In the genomic region with DNA sequence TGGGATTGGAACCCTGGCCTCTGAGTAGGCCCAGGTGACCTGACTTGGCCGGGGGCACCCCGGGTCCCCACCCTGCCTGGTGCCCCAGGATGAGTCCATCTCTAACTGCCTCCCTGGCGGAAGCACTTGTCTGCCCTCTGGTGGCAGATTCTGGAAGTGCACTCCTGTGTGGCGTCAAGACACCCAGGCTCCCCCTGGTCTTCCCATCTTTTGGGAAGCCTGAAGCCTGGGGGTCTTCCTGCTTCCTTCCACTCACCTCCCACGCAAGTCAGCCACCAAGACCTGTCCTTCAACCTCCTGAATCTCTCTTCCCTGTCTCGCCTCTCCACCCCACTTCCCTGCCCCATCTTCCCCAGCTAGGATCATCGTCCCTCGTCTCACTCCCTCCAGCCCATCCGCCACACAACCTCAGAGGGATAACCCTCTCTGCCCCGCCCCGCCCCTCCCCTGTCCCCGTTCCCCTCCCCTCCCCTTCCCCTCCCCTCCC, we compare ENCODE assay signal across 1 cellular context.
TF ChIP-seq lines count a peak whose summit lies in the region.

No MANE protein-coding gene starts in this region.

TF ChIP-seq in HEK293, 187 proteins besides CTCF, POLR2A, EP300 and RAD21 (continued from another document and continues in another):
- TF ChIP-seq, protein P1, sequence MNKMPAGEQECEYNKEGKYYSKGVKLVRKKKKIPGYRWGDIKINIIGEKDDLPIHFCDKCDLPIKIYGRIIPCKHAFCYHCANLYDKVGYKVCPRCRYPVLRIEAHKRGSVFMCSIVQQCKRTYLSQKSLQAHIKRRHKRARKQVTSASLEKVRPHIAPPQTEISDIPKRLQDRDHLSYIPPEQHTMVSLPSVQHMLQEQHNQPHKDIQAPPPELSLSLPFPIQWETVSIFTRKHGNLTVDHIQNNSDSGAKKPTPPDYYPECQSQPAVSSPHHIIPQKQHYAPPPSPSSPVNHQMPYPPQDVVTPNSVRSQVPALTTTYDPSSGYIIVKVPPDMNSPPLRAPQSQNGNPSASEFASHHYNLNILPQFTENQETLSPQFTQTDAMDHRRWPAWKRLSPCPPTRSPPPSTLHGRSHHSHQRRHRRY (tag by site-specific recombination; IDR thresholded peaks at IDR 0.05): no peak
- TF ChIP-seq ZNF184 (tag by site-specific recombination; IDR thresholded peaks at IDR 0.05) (no peak), ZNF558 (tag by site-specific recombination; IDR thresholded peaks at IDR 0.05) (no peak), ZNF335 (tag by site-specific recombination; conservative IDR thresholded peaks at IDR 0.05) (0 out of 2 replicates have a peak, but pooled peaks have one; percentile 23), ZNF621 (tag by site-specific recombination; IDR thresholded peaks at IDR 0.05) (no peak), ZNF239 (tag by site-specific recombination; IDR thresholded peaks at IDR 0.05) (no peak), ZNF514 (tag by site-specific recombination; IDR thresholded peaks at IDR 0.05) (no peak), HOXD13 (CRISPR knock-in tag; IDR thresholded peaks at IDR 0.05; ENCODE audit: borderline replicate concordance) (no peak), ZNF433 (tag by site-specific recombination; IDR thresholded peaks at IDR 0.05; ENCODE audit: low read depth) (no peak), ZNF629 (tag by site-specific recombination; IDR thresholded peaks at IDR 0.05) (no peak), ZNF423 (tag by site-specific recombination; IDR thresholded peaks at IDR 0.05) (no peak), ZNF707 (tag by site-specific recombination; IDR thresholded peaks at IDR 0.05) (no peak), ZNF2 (tag by site-specific recombination; IDR thresholded peaks at IDR 0.05) (no peak), ZNF571 (tag by site-specific recombination; IDR thresholded peaks at IDR 0.05) (no peak), ZNF660 (tag by site-specific recombination; IDR thresholded peaks at IDR 0.05) (no peak), ZNF341 (tag by site-specific recombination; IDR thresholded peaks at IDR 0.05; ENCODE audit: low read depth) (no peak), ZFP37 (tag by site-specific recombination; IDR thresholded peaks at IDR 0.05) (no peak), ZNF76 (tag by site-specific recombination; IDR thresholded peaks at IDR 0.05; ENCODE audit: borderline replicate concordance, low read depth) (no peak), ZNF510 (tag by site-specific recombination; IDR thresholded peaks at IDR 0.05; ENCODE audit: insufficient replicate concordance) (no peak), ZNF146 (tag by site-specific recombination; IDR thresholded peaks at IDR 0.05) (no peak), ZFP3 (tag by site-specific recombination; IDR thresholded peaks at IDR 0.05; ENCODE audit: low read depth) (no peak), ZNF560 (tag by site-specific recombination; IDR thresholded peaks at IDR 0.05; ENCODE audit: borderline replicate concordance) (no peak), SCRT2 (tag by site-specific recombination; IDR thresholded peaks at IDR 0.05) (no peak), ZNF155 (tag by site-specific recombination; IDR thresholded peaks at IDR 0.05) (no peak), ZNF473 (tag by site-specific recombination; IDR thresholded peaks at IDR 0.05) (no peak), ZNF548 (tag by site-specific recombination; IDR thresholded peaks at IDR 0.05) (no peak), PRDM1 (tag by site-specific recombination; IDR thresholded peaks at IDR 0.05) (no peak), ZNF133 (tag by site-specific recombination; IDR thresholded peaks at IDR 0.05) (no peak), TCF7L2 (IDR thresholded peaks at IDR 0.05; ENCODE audit: borderline replicate concordance, low read depth, low read length) (no peak), ZNF610 (tag by site-specific recombination; IDR thresholded peaks at IDR 0.05; ENCODE audit: borderline replicate concordance) (no peak; the same call in 1 of the 2 replicates), KLF9 (tag by site-specific recombination; IDR thresholded peaks at IDR 0.05; ENCODE audit: low read depth) (no peak), ZNF561 (tag by site-specific recombination; IDR thresholded peaks at IDR 0.05; ENCODE audit: borderline replicate concordance) (0 out of 2 replicates have a peak, but pooled peaks have one; percentile 42), ZNF48 (tag by site-specific recombination; IDR thresholded peaks at IDR 0.05) (no peak)
- TF ChIP-seq, protein P2, sequence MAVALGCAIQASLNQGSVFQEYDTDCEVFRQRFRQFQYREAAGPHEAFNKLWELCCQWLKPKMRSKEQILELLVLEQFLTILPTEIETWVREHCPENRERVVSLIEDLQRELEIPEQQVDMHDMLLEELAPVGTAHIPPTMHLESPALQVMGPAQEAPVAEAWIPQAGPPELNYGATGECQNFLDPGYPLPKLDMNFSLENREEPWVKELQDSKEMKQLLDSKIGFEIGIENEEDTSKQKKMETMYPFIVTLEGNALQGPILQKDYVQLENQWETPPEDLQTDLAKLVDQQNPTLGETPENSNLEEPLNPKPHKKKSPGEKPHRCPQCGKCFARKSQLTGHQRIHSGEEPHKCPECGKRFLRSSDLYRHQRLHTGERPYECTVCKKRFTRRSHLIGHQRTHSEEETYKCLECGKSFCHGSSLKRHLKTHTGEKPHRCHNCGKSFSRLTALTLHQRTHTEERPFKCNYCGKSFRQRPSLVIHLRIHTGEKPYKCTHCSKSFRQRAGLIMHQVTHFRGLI (tag by site-specific recombination; IDR thresholded peaks at IDR 0.05): no peak
- TF ChIP-seq, protein P3, sequence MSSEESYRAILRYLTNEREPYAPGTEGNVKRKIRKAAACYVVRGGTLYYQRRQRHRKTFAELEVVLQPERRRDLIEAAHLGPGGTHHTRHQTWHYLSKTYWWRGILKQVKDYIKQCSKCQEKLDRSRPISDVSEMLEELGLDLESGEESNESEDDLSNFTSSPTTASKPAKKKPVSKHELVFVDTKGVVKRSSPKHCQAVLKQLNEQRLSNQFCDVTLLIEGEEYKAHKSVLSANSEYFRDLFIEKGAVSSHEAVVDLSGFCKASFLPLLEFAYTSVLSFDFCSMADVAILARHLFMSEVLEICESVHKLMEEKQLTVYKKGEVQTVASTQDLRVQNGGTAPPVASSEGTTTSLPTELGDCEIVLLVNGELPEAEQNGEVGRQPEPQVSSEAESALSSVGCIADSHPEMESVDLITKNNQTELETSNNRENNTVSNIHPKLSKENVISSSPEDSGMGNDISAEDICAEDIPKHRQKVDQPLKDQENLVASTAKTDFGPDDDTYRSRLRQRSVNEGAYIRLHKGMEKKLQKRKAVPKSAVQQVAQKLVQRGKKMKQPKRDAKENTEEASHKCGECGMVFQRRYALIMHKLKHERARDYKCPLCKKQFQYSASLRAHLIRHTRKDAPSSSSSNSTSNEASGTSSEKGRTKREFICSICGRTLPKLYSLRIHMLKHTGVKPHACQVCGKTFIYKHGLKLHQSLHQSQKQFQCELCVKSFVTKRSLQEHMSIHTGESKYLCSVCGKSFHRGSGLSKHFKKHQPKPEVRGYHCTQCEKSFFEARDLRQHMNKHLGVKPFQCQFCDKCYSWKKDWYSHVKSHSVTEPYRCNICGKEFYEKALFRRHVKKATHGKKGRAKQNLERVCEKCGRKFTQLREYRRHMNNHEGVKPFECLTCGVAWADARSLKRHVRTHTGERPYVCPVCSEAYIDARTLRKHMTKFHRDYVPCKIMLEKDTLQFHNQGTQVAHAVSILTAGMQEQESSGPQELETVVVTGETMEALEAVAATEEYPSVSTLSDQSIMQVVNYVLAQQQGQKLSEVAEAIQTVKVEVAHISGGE (tag by site-specific recombination; conservative IDR thresholded peaks at IDR 0.05; ENCODE audit: low read depth): peak; percentile 64
- TF ChIP-seq, protein P4, sequence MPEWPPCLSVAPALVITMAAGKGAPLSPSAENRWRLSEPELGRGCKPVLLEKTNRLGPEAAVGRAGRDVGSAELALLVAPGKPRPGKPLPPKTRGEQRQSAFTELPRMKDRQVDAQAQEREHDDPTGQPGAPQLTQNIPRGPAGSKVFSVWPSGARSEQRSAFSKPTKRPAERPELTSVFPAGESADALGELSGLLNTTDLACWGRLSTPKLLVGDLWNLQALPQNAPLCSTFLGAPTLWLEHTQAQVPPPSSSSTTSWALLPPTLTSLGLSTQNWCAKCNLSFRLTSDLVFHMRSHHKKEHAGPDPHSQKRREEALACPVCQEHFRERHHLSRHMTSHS (tag by site-specific recombination; IDR thresholded peaks at IDR 0.05): no peak
- TF ChIP-seq, protein P5, sequence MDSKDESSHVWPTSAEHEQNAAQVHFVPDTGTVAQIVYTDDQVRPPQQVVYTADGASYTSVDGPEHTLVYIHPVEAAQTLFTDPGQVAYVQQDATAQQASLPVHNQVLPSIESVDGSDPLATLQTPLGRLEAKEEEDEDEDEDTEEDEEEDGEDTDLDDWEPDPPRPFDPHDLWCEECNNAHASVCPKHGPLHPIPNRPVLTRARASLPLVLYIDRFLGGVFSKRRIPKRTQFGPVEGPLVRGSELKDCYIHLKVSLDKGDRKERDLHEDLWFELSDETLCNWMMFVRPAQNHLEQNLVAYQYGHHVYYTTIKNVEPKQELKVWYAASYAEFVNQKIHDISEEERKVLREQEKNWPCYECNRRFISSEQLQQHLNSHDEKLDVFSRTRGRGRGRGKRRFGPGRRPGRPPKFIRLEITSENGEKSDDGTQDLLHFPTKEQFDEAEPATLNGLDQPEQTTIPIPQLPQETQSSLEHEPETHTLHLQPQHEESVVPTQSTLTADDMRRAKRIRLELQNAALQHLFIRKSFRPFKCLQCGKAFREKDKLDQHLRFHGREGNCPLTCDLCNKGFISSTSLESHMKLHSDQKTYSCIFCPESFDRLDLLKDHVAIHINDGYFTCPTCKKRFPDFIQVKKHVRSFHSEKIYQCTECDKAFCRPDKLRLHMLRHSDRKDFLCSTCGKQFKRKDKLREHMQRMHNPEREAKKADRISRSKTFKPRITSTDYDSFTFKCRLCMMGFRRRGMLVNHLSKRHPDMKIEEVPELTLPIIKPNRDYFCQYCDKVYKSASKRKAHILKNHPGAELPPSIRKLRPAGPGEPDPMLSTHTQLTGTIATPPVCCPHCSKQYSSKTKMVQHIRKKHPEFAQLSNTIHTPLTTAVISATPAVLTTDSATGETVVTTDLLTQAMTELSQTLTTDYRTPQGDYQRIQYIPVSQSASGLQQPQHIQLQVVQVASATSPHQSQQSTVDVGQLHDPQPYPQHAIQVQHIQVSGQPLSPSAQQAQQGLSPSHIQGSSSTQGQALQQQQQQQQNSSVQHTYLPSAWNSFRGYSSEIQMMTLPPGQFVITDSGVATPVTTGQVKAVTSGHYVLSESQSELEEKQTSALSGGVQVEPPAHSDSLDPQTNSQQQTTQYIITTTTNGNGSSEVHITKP (tag by site-specific recombination; IDR thresholded peaks at IDR 0.05): peak; percentile 86
- TF ChIP-seq, protein P6, sequence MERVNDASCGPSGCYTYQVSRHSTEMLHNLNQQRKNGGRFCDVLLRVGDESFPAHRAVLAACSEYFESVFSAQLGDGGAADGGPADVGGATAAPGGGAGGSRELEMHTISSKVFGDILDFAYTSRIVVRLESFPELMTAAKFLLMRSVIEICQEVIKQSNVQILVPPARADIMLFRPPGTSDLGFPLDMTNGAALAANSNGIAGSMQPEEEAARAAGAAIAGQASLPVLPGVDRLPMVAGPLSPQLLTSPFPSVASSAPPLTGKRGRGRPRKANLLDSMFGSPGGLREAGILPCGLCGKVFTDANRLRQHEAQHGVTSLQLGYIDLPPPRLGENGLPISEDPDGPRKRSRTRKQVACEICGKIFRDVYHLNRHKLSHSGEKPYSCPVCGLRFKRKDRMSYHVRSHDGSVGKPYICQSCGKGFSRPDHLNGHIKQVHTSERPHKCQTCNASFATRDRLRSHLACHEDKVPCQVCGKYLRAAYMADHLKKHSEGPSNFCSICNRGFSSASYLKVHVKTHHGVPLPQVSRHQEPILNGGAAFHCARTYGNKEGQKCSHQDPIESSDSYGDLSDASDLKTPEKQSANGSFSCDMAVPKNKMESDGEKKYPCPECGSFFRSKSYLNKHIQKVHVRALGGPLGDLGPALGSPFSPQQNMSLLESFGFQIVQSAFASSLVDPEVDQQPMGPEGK (tag by site-specific recombination; IDR thresholded peaks at IDR 0.05): peak; percentile 70
- TF ChIP-seq, protein P7, sequence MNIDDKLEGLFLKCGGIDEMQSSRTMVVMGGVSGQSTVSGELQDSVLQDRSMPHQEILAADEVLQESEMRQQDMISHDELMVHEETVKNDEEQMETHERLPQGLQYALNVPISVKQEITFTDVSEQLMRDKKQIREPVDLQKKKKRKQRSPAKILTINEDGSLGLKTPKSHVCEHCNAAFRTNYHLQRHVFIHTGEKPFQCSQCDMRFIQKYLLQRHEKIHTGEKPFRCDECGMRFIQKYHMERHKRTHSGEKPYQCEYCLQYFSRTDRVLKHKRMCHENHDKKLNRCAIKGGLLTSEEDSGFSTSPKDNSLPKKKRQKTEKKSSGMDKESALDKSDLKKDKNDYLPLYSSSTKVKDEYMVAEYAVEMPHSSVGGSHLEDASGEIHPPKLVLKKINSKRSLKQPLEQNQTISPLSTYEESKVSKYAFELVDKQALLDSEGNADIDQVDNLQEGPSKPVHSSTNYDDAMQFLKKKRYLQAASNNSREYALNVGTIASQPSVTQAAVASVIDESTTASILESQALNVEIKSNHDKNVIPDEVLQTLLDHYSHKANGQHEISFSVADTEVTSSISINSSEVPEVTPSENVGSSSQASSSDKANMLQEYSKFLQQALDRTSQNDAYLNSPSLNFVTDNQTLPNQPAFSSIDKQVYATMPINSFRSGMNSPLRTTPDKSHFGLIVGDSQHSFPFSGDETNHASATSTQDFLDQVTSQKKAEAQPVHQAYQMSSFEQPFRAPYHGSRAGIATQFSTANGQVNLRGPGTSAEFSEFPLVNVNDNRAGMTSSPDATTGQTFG (tag by site-specific recombination; IDR thresholded peaks at IDR 0.05; ENCODE audit: borderline replicate concordance): no peak
- TF ChIP-seq, protein P8, sequence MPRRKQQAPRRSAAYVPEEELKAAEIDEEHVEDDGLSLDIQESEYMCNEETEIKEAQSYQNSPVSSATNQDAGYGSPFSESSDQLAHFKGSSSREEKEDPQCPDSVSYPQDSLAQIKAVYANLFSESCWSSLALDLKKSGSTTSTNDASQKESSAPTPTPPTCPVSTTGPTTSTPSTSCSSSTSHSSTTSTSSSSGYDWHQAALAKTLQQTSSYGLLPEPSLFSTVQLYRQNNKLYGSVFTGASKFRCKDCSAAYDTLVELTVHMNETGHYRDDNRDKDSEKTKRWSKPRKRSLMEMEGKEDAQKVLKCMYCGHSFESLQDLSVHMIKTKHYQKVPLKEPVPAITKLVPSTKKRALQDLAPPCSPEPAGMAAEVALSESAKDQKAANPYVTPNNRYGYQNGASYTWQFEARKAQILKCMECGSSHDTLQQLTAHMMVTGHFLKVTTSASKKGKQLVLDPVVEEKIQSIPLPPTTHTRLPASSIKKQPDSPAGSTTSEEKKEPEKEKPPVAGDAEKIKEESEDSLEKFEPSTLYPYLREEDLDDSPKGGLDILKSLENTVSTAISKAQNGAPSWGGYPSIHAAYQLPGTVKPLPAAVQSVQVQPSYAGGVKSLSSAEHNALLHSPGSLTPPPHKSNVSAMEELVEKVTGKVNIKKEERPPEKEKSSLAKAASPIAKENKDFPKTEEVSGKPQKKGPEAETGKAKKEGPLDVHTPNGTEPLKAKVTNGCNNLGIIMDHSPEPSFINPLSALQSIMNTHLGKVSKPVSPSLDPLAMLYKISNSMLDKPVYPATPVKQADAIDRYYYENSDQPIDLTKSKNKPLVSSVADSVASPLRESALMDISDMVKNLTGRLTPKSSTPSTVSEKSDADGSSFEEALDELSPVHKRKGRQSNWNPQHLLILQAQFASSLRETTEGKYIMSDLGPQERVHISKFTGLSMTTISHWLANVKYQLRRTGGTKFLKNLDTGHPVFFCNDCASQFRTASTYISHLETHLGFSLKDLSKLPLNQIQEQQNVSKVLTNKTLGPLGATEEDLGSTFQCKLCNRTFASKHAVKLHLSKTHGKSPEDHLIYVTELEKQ (tag by site-specific recombination; IDR thresholded peaks at IDR 0.05; ENCODE audit: borderline replicate concordance): no peak
